ENCODE assay signal across 17 cellular contexts in genomic region chrX:38107028-38107427, GRCh38.
A peak's percentile ranks its signal among the peaks of the same experiment; 100 is the strongest.
DNase-seq lines count a peak whose midpoint lies in the region; ATAC-seq and TF ChIP-seq lines count a peak whose summit lies in the region.
"Had no signal": no experiment of that assay in that cellular context is flagged by ENCODE, and none has a peak within 500 bp of the region (broad histone marks: within the 10 kb centered on the region; RNA-seq: fewer than 3 reads in every experiment).

No MANE protein-coding gene starts in this region.

- H3K36me3 ChIP-seq in colonic mucosa (no peaks in the 10 kb centered on the region), right lobe of liver (no peaks in the 10 kb centered on the region), spleen (no peaks in the 10 kb centered on the region)
- H3K36me3 ChIP-seq: BE2C, SJSA1 had no signal

- 22% methylated on average over 1 of the region's 3 CpGs for WGBS in right lobe of liver (ENCODE audit: insufficient coverage, low coverage, low lambda C conversion rate, missing lambda C conversion rate)
- WGBS in spleen, 5 donors = 66 to 87% (median 71%) methylated on average over 2 to 3 of the region's 3 CpGs

- DNase-seq in NCI-H1105 treated with DMSO at 0.1 percent for 48 hours (lab: John Stamatoyannopoulos, UW) = peak; percentile 39
- no peak for DNase-seq in NCI-H1105 (lab: John Stamatoyannopoulos, UW)
- DNase-seq in colonic mucosa = peak; percentile 37
- DNase-seq in right lobe of liver = no peak
- DNase-seq in spleen = no peak
- DNase-seq: BE2C; CD4-positive, CD25-positive, alpha-beta regulatory T cell; IMR-90; NCI-H187 treated with DMSO at 0.1 percent for 48 hours; NCI-H345; NCI-H526 treated with DMSO at 0.1 percent for 48 hours had no signal

- no peak overlapping the region for H3K9ac ChIP-seq in colonic mucosa (ENCODE audit: low read depth in 2 of 2, low read length in 2 of 2)

- intact Hi-C loops in colonic mucosa (cut with DNase I) (no loop called here), right lobe of liver (cut with DNase I) (no loop called here), spleen (cut with DNase I; ENCODE audit: low total_unique reads) (no loop called here)

- TF ChIP-seq CTCF in colonic mucosa (IDR thresholded peaks at IDR 0.05) (no peak), right lobe of liver (IDR thresholded peaks at IDR 0.05) (no peak), spleen (IDR thresholded peaks at IDR 0.05 in 8 of 11, conservative IDR thresholded peaks at IDR 0.05 in 3 of 11) (no peak)

- TF ChIP-seq POLR2A in right lobe of liver (IDR thresholded peaks at IDR 0.05) = no peak
- TF ChIP-seq POLR2A in spleen (IDR thresholded peaks at IDR 0.05) = no peak

- no peaks in the 10 kb centered on the region for H3K4me1 ChIP-seq in colonic mucosa
- peaks cover 0 to 23% (median 5%) of the 10 kb centered on the region in 4 donors for H3K4me1 ChIP-seq in right lobe of liver
- H3K4me1 ChIP-seq in spleen = no peaks in the 10 kb centered on the region
- H3K4me1 ChIP-seq: BE2C, Caco-2, SJSA1 had no signal

- H3K27me3 ChIP-seq in colonic mucosa (no peaks in the 10 kb centered on the region), right lobe of liver (no peaks in the 10 kb centered on the region), spleen (replicated peaks in 1 of 7) (peaks cover 0 to 6% (median 0%) of the 10 kb centered on the region in 7 donors)
- H3K27me3 ChIP-seq: BE2C, SJSA1 had no signal

- ATAC-seq in right lobe of liver (peak; percentile 57 to 72 (median 62)), GM19463 (IDR thresholded peaks at IDR 0.05; ENCODE audit: unreplicated experiment) (no peak), HG03565 (IDR thresholded peaks at IDR 0.05; ENCODE audit: unreplicated experiment) (no peak)
- ATAC-seq: Panc1 had no signal

- H3K9me3 ChIP-seq in colonic mucosa (no peaks in the 10 kb centered on the region), right lobe of liver (no peaks in the 10 kb centered on the region), spleen (no peaks in the 10 kb centered on the region)
- H3K9me3 ChIP-seq: BE2C, Caco-2, SJSA1 had no signal

- no peak overlapping the region for H3K27ac ChIP-seq in colonic mucosa
- H3K27ac ChIP-seq in right lobe of liver = peak overlapping the region in 1 of 3 donors; percentile 20
- no peak overlapping the region for H3K27ac ChIP-seq in spleen
- H3K27ac ChIP-seq: HL-60, SJSA1 had no signal

- H3K4me3 ChIP-seq in colonic mucosa (no peak overlapping the region), right lobe of liver (no peak overlapping the region), spleen (no peak overlapping the region)
- H3K4me3 ChIP-seq: SJSA1 had no signal

Comparison
In these comparisons a context has a peak if more than half of its experiments do, and no peak if none do; other contexts are left out.
1. DNase-seq: peak in NCI-H1105 treated with DMSO at 0.1 percent for 48 hours (single experiment) and colonic mucosa (single experiment); none in NCI-H1105 (single experiment), right lobe of liver (0 of 3) and spleen (single experiment).
2. ATAC-seq: peak in right lobe of liver (4 of 4); none in GM19463 (single experiment) and HG03565 (single experiment).